ENCODE assay signal across 32 cellular contexts in the genomic region with DNA sequence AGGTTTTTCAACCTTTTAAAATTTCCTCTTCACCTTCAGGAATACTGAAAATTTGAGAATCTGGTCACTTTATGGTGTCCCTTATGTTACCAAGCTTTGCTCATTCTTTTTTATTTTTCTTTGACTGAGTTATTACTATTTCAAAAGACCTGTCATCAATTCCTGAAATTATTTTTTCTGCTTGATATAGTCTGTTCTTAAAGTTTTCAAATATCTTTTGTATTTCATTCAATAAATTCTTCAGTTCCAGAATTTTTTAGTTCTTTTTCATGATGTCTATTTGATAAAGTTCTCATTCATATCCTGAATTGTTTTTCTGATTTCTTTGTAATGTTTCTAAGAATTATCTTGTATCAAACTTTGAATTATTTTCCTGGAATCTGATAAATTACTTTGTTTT.
"Had no signal": no experiment of that assay in that cellular context is flagged by ENCODE, and none has a peak within 500 bp of the region (broad histone marks: within the 10 kb centered on the region; RNA-seq: fewer than 3 reads in every experiment).

No MANE protein-coding gene starts in this region.

- H2AFZ ChIP-seq: PC-9 had no signal

- H3K4me3 Mint-ChIP-seq: activated CD4-positive, alpha-beta memory T cell treated with anti-CD3 and anti-CD28 coated beads, Interleukin-2, amount 10 ng/mL, durations not matched to agents 7 days and 5 days; activated CD8-positive, alpha-beta memory T cell treated with anti-CD3 and anti-CD28 coated beads, Interleukin-2, amount 10 ng/mL, durations not matched to agents 7 days and 5 days; activated naive CD8-positive, alpha-beta T cell treated with anti-CD3 and anti-CD28 coated beads, Interleukin-2, amount 10 ng/mL, durations not matched to agents 7 days and 5 days; activated T-cell treated with anti-CD3 and anti-CD28 coated beads, Interleukin-2, amount 50 U/mL, for 72 hours; activated T-helper 17 cell treated with anti-CD3 and anti-CD28 coated beads, Interleukin-2, amount 50 U/mL, for 72 hours; central memory CD8-positive, alpha-beta T cell had no signal

- H3K27me3 Mint-ChIP-seq: activated CD4-positive, alpha-beta memory T cell treated with anti-CD3 and anti-CD28 coated beads, Interleukin-2, amount 10 ng/mL, durations not matched to agents 7 days and 5 days; activated CD8-positive, alpha-beta memory T cell treated with anti-CD3 and anti-CD28 coated beads, Interleukin-2, amount 10 ng/mL, durations not matched to agents 7 days and 5 days; activated naive CD8-positive, alpha-beta T cell treated with anti-CD3 and anti-CD28 coated beads, Interleukin-2, amount 10 ng/mL, durations not matched to agents 7 days and 5 days; activated T-helper 17 cell treated with anti-CD3 and anti-CD28 coated beads, Interleukin-2, amount 50 U/mL, for 72 hours; central memory CD8-positive, alpha-beta T cell had no signal

- ATAC-seq: activated CD8-positive, alpha-beta memory T cell treated with anti-CD3 and anti-CD28 coated beads, Interleukin-2, amount 10 ng/mL, durations not matched to agents 7 days and 5 days; activated T-cell treated with anti-CD3 and anti-CD28 coated beads, Interleukin-2, amount 50 U/mL, for 72 hours; activated T-helper 17 cell treated with anti-CD3 and anti-CD28 coated beads, Interleukin-2, amount 50 U/mL, for 72 hours; Right ventricle myocardium inferior had no signal

- H3K27ac ChIP-seq: ascending aorta, cardiac muscle cell, PC-9, RWPE1, WERI-Rb-1 had no signal

- H3K4me2 ChIP-seq: PC-9 had no signal

- H3K27ac Mint-ChIP-seq: activated CD4-positive, alpha-beta memory T cell treated with anti-CD3 and anti-CD28 coated beads, Interleukin-2, amount 10 ng/mL, durations not matched to agents 7 days and 5 days; activated CD8-positive, alpha-beta memory T cell treated with anti-CD3 and anti-CD28 coated beads, Interleukin-2, amount 10 ng/mL, durations not matched to agents 7 days and 5 days; activated naive CD8-positive, alpha-beta T cell treated with anti-CD3 and anti-CD28 coated beads, Interleukin-2, amount 10 ng/mL, durations not matched to agents 7 days and 5 days; activated T-cell treated with anti-CD3 and anti-CD28 coated beads, Interleukin-2, amount 50 U/mL, for 72 hours; activated T-helper 17 cell treated with anti-CD3 and anti-CD28 coated beads, Interleukin-2, amount 50 U/mL, for 72 hours had no signal

- H3K4me1 ChIP-seq: ascending aorta had no signal

- H3K27me3 ChIP-seq: ascending aorta, cardiac muscle cell had no signal

- FAIRE-seq: RCC 7860 had no signal

- DNase-seq: activated CD4-positive, alpha-beta memory T cell treated with anti-CD3 and anti-CD28 coated beads, Interleukin-2, amount 10 ng/mL, durations not matched to agents 7 days and 5 days; activated CD4-positive, alpha-beta T cell treated with anti-CD3 and anti-CD28 coated beads for 1 hour; activated CD4-positive, alpha-beta T cell treated with anti-CD3 and anti-CD28 coated beads for 48 hours; activated CD4-positive, CD25-positive, alpha-beta regulatory T cell; activated CD8-positive, alpha-beta memory T cell treated with anti-CD3 and anti-CD28 coated beads for 24 hours; activated CD8-positive, alpha-beta memory T cell treated with anti-CD3 and anti-CD28 coated beads, Interleukin-2, amount 10 ng/mL, durations not matched to agents 7 days and 5 days; activated effector memory CD4-positive, alpha-beta T cell treated with anti-CD3 and anti-CD28 coated beads, Interleukin-2, amount 50 U/mL, for 16 hours; activated naive CD4-positive, alpha-beta T cell; activated naive CD4-positive, alpha-beta T cell treated with anti-CD3 and anti-CD28 coated beads, Interleukin-2, amount 50 U/mL, for 16 hours; activated naive CD8-positive, alpha-beta T cell treated with anti-CD3 and anti-CD28 coated beads, Interleukin-2, amount 10 ng/mL, durations not matched to agents 7 days and 5 days; activated T-cell treated with anti-CD3 and anti-CD28 coated beads, Interleukin-2, amount 50 U/mL, for 1 hour; activated T-cell treated with anti-CD3 and anti-CD28 coated beads, Interleukin-2, amount 50 U/mL, for 72 hours; amygdala; NCI-H1092 treated with DMSO at 0.1 percent for 48 hours; NCI-H1417; NCI-H146; NCI-H187; NCI-H2081; NCI-H2171 treated with DMSO at 0.1 percent for 48 hours; NCI-H345; NCI-H524 treated with DMSO at 0.1 percent for 48 hours; PC-9; SIG-M5; T1000; WERI-Rb-1 had no signal

- H3K4me3 ChIP-seq: ascending aorta, cardiac muscle cell, PC-9 had no signal

- H3K4me1 Mint-ChIP-seq: activated CD4-positive, alpha-beta memory T cell treated with anti-CD3 and anti-CD28 coated beads, Interleukin-2, amount 10 ng/mL, durations not matched to agents 7 days and 5 days; activated CD8-positive, alpha-beta memory T cell treated with anti-CD3 and anti-CD28 coated beads, Interleukin-2, amount 10 ng/mL, durations not matched to agents 7 days and 5 days; activated naive CD8-positive, alpha-beta T cell treated with anti-CD3 and anti-CD28 coated beads, Interleukin-2, amount 10 ng/mL, durations not matched to agents 7 days and 5 days had no signal
